ENCODE assay signal across 19 cellular contexts in genomic region chr12:41185946-41186345, GRCh38. TPM values are rescaled to one million over a fixed set of nuclear protein-coding genes. Genes with fewer than 3 reads are reported as not detected.
DNase-seq lines count a peak whose midpoint lies in the region; ATAC-seq, FAIRE-seq and TF ChIP-seq lines count a peak whose summit lies in the region.
"Had no signal": no experiment of that assay in that cellular context is flagged by ENCODE, and none has a peak within 500 bp of the region (broad histone marks: within the 10 kb centered on the region; RNA-seq: fewer than 3 reads in every experiment).

No MANE protein-coding gene starts in this region.

- H3K27ac Mint-ChIP-seq in HFFc6, result no peak overlapping the region
- no peak overlapping the region for H3K27ac Mint-ChIP-seq in neural progenitor cell
- H3K27ac Mint-ChIP-seq: CD4-positive, alpha-beta memory T cell had no signal

- no peaks in the 10 kb centered on the region for H3K4me1 ChIP-seq in pancreas
- peaks cover 12% of the 10 kb centered on the region for H3K4me1 ChIP-seq in neural progenitor cell

- H3K36me3 Mint-ChIP-seq in HFFc6 (ENCODE audit: low read depth) (peaks cover 4% of the 10 kb centered on the region), neural progenitor cell (no peaks in the 10 kb centered on the region)
- H3K36me3 Mint-ChIP-seq: CD4-positive, alpha-beta memory T cell had no signal

- intact Hi-C loops in Right ventricle myocardium inferior (cut with DNase I), result no loop called here
- intact Hi-C loops in Right ventricle myocardium superior (cut with DNase I), result no loop called here
- intact Hi-C loops in pancreas (cut with DNase I), result no loop called here

- H2AFZ ChIP-seq in neural progenitor cell (replicated peaks), result no peak overlapping the region

- no peaks in the 10 kb centered on the region for H3K4me1 Mint-ChIP-seq in HFFc6 (ENCODE audit: low read depth)
- peaks cover 18% of the 10 kb centered on the region for H3K4me1 Mint-ChIP-seq in neural progenitor cell

- H3K4me3 ChIP-seq in coronary artery, result peak overlapping the region; percentile 15
- H3K4me3 ChIP-seq in pancreas, result no peak overlapping the region
- no peak overlapping the region for H3K4me3 ChIP-seq in neural progenitor cell
- H3K4me3 ChIP-seq: A549, SJSA1 had no signal

- no peak overlapping the region for H3K9ac ChIP-seq in neural progenitor cell

- H3K9me3 ChIP-seq in pancreas (no peaks in the 10 kb centered on the region), neural progenitor cell (ENCODE audit: low read depth) (no peaks in the 10 kb centered on the region)
- H3K9me3 ChIP-seq: A549, SJSA1 had no signal

- H3K4me3 Mint-ChIP-seq in HFFc6 (no peak overlapping the region), neural progenitor cell (no peak overlapping the region)
- H3K4me3 Mint-ChIP-seq: CD4-positive, alpha-beta memory T cell had no signal

- H3K27me3 ChIP-seq in pancreas (peaks cover 0 to 11% (median 5%) of the 10 kb centered on the region in 4 donors), neural progenitor cell (peaks cover 60% of the 10 kb centered on the region)

- H4K20me1 ChIP-seq in neural progenitor cell (ENCODE audit: low read depth), result peaks cover 8% of the 10 kb centered on the region

- ATAC-seq in Right ventricle myocardium inferior (peak; percentile 23), Right ventricle myocardium superior (ENCODE audit: poor library complexity) (no peak), pancreas (no peak)
- ATAC-seq: A549 had no signal

- H3K27me3 Mint-ChIP-seq in HFFc6 (ENCODE audit: insufficient read depth) (peaks cover 3% of the 10 kb centered on the region), neural progenitor cell (ENCODE audit: insufficient read depth, low read depth) (peaks cover 24% of the 10 kb centered on the region)

- no peak for TF ChIP-seq POLR2A in GM12892 (IDR thresholded peaks at IDR 0.05; ENCODE audit: low read depth, low read length)

- peak overlapping the region in 1 of 2 donors; percentile 44 for H3K27ac ChIP-seq in coronary artery
- no peak overlapping the region for H3K27ac ChIP-seq in pancreas
- H3K27ac ChIP-seq in neural progenitor cell, result no peak overlapping the region
- H3K27ac ChIP-seq in caudate nucleus (ENCODE audit: low read depth, low read length), result no peak overlapping the region
- H3K27ac ChIP-seq: A549, SJSA1 had no signal

- no peaks in the 10 kb centered on the region for H3K36me3 ChIP-seq in pancreas
- H3K36me3 ChIP-seq in neural progenitor cell, result no peaks in the 10 kb centered on the region
- H3K36me3 ChIP-seq: SJSA1 had no signal

- FAIRE-seq in pancreas (lab: Jason Lieb, UNC) (peak; percentile 59), GM12892 (lab: Jason Lieb, UNC) (no peak)
- FAIRE-seq: A549, D721Med had no signal

- H3K9me3 Mint-ChIP-seq in HFFc6 (peaks cover 29% of the 10 kb centered on the region), neural progenitor cell (peaks cover 4% of the 10 kb centered on the region)

- H3F3A ChIP-seq in neural progenitor cell (ENCODE audit: low read depth), result peaks cover 17% of the 10 kb centered on the region

- H3K4me2 ChIP-seq in neural progenitor cell, result no peak overlapping the region
- H3K4me2 ChIP-seq: A549 had no signal

- no peaks in the 10 kb centered on the region for H3K79me2 ChIP-seq in neural progenitor cell (ENCODE audit: low read depth)

- WGBS in pancreas, 2 donors, result 52 to 63% methylated on average over 2 of the region's 2 CpGs

- TF ChIP-seq CTCF in coronary artery (IDR thresholded peaks at IDR 0.05), result no peak
- no peak for TF ChIP-seq CTCF in pancreas (IDR thresholded peaks at IDR 0.05)
- no peak for TF ChIP-seq CTCF in HFFc6 (IDR thresholded peaks at IDR 0.05)
- TF ChIP-seq CTCF in neural progenitor cell (IDR thresholded peaks at IDR 0.05), result no peak

- DNase-seq in Right ventricle myocardium inferior (ENCODE audit: missing footprints) (no peak), Right ventricle myocardium superior (no peak), coronary artery (ENCODE audit: low spot score) (no peak), pancreas (no peak), GM12892 (ENCODE audit: insufficient read length) (no peak), HFFc6 (no peak), neural progenitor cell (ENCODE audit: low spot score) (no peak), caudate nucleus (lab: John Stamatoyannopoulos, UW) (no peak)
- DNase-seq: CD4-positive, alpha-beta memory T cell; GOT3; KBM-7; NCI-H1105; NCI-H1694 treated with DMSO at 0.1 percent for 48 hours; NCI-H774 had no signal

RNA-seq across cellular contexts. Expression of gene PDZRN4, which starts 2.2 kb away (rescaled TPM):
- not detected for total RNA-seq in Right ventricle myocardium inferior
- not detected for total RNA-seq in Right ventricle myocardium superior
- total RNA-seq in pancreas, result under 1 TPM in 2 of 6 donors, not detected in 4; 0.12 to 0.26 TPM
- polyA plus RNA-seq in pancreas, result under 1 TPM; 0.23 TPM
- polyA plus RNA-seq in GM12892 (2012; ENCODE audit: missing spikeins), result not detected
- not detected for total RNA-seq in HFFc6 (2021; fragmentation: NEBNext Ultra II Directional; extraction: Animal tissue kit (Norgen Biotek cat#: 25700))
- total RNA-seq in neural progenitor cell (ENCODE audit: low replicate concordance), result 0.06 and 0.09 TPM in 2 replicates
- total RNA-seq: CD4-positive, alpha-beta memory T cell; Daoy; MCF 10A; SJSA1 had no signal
- polyA plus RNA-seq: CD4-positive, alpha-beta memory T cell had no signal
